Comparison of ENCODE assay signal across 10 cellular contexts in genomic region chr17:42563543-42563942, GRCh38. TPM values are rescaled to one million over a fixed set of nuclear protein-coding genes. Genes with fewer than 3 reads are reported as not detected.
DNase-seq lines count a peak whose midpoint lies in the region; ATAC-seq, FAIRE-seq and TF ChIP-seq lines count a peak whose summit lies in the region.
"Had no signal": no experiment of that assay in that cellular context is flagged by ENCODE, and none has a peak within 500 bp of the region (broad histone marks: within the 10 kb centered on the region; RNA-seq: fewer than 3 reads in every experiment).

No MANE protein-coding gene starts in this region.

- H3K79me2 ChIP-seq in K562 (ENCODE audit: control insufficient read depth, insufficient read depth, low read length): peaks cover 49% of the 10 kb centered on the region

- H3K27ac ChIP-seq in C4-2B: peak overlapping the region; percentile 93
- no peak overlapping the region for H3K27ac ChIP-seq in HUES48 (ENCODE audit: low read depth, low read length)
- peak overlapping the region; percentile 88 for H3K27ac ChIP-seq in K562 (ENCODE audit: extremely low read depth, low read depth, low read length)
- no peak overlapping the region for H3K27ac ChIP-seq in muscle layer of duodenum (ENCODE audit: low read length)

- POLR2A ChIA-PET in K562 (lab: Yijun Ruan, JAX): interaction anchor here (2.7 to 8.3 kb wide), 2 partner anchors 10 to 14 kb away, joined by 7 to 58 read pairs; partner anchors contain the start of gene PSMC3IP

- no peak for TF ChIP-seq RAD21 in K562 (CRISPR knock-in tag; conservative IDR thresholded peaks at IDR 0.05 in 1 of 2, IDR thresholded peaks at IDR 0.05 in 1 of 2)

- CTCF ChIA-PET in K562 (lab: Yijun Ruan, JAX; ENCODE audit: low intra/inter-chr PET ratio): no interaction called here

- H3K4me1 ChIP-seq in HUES48 (ENCODE audit: control insufficient read depth, insufficient read depth, low read length) (peaks cover 8% of the 10 kb centered on the region; the same call in 1 of the 2 replicates), K562 (replicated peaks in 1 of 2; ENCODE audit: control insufficient read depth in 2 of 2, insufficient read depth in 2 of 2, low read length in 2 of 2) (peaks cover 25 to 70% of the 10 kb centered on the region in 2 experiments), muscle layer of duodenum (ENCODE audit: control insufficient read depth in 1 of 2, insufficient read depth in 2 of 2, low read length in 2 of 2) (peaks cover 13 to 40% of the 10 kb centered on the region in 2 donors)

- no peaks in the 10 kb centered on the region for H4K20me1 ChIP-seq in K562 (replicated peaks; ENCODE audit: control insufficient read depth, insufficient read depth, low read length)

- DNase-seq in K562 (ENCODE audit: extremely low read depth in 1 of 4, low spot score in 3 of 4) (no peak), OCI-M2 (lab: John Stamatoyannopoulos, UW; ENCODE audit: unreplicated experiment) (no peak), GM12892 (ENCODE audit: insufficient read length) (no peak), MV-4-11 (lab: John Stamatoyannopoulos, UW) (no peak)
- DNase-seq: activated CD4-positive, alpha-beta T cell treated with anti-CD3 and anti-CD28 coated beads for 1 hour had no signal

- FAIRE-seq in K562 (lab: Jason Lieb, UNC): no peak
- no peak for FAIRE-seq in GM12892 (lab: Jason Lieb, UNC)

- intact Hi-C loops in K562 (cut with micrococcal nuclease): no loop called here

- no TSS peak for BruUV-seq in K562 (replicated peaks; lab: Mats Ljungman, UMichigan)

- ATAC-seq in K562 (no peak), GM18858 (IDR thresholded peaks at IDR 0.05; ENCODE audit: unreplicated experiment) (no peak)

- no peak for TF ChIP-seq CTCF in C4-2B (conservative IDR thresholded peaks at IDR 0.05)
- TF ChIP-seq CTCF in K562 (IDR thresholded peaks at IDR 0.05 in 2 of 3, conservative IDR thresholded peaks at IDR 0.05 in 1 of 3; ENCODE audit: insufficient read depth in 2 of 3, low read depth in 1 of 3, low read length in 3 of 3): no peak

- H2AFZ ChIP-seq in K562 (ENCODE audit: low read depth, low read length): no peak overlapping the region

- in situ Hi-C loops in K562 (cut with MboI): no loop called here

- H3K9me1 ChIP-seq in K562 (ENCODE audit: control insufficient read depth, insufficient read depth, low read length): no peaks in the 10 kb centered on the region

- WGBS in K562 (ENCODE audit: insufficient coverage, low coverage, missing lambda C conversion rate): 32% methylated on average over 1 of the region's 1 CpG

- H3K4me2 ChIP-seq in K562 (ENCODE audit: insufficient read depth, low read length): peak overlapping the region; percentile 92

- H3K27me3 ChIP-seq in HUES48 (ENCODE audit: control insufficient read depth, insufficient read depth, low read length) (no peaks in the 10 kb centered on the region), K562 (ENCODE audit: control insufficient read depth in 2 of 2, insufficient read depth in 2 of 2, low read length in 2 of 2) (no peaks in the 10 kb centered on the region), muscle layer of duodenum (ENCODE audit: low read depth, low read length) (no peaks in the 10 kb centered on the region)

- no peak for TF ChIP-seq EP300 in K562 (IDR thresholded peaks at IDR 0.05; ENCODE audit: low read length)

- H3K4me3 ChIP-seq in HUES48 (ENCODE audit: low read depth, low read length) (peak overlapping the region; percentile 94; the same call in 1 of the 2 replicates), K562 (peak overlapping the region; percentile 74), muscle layer of duodenum (ENCODE audit: low read depth in 1 of 2, low read length in 2 of 2) (peak overlapping the region; percentile 98)

- TF ChIP-seq POLR2A in K562 (conservative IDR thresholded peaks at IDR 0.05): no peak
- no peak for TF ChIP-seq POLR2A in GM12892 (IDR thresholded peaks at IDR 0.05; ENCODE audit: low read depth, low read length)

- H3K36me3 ChIP-seq in HUES48 (ENCODE audit: control insufficient read depth, insufficient read depth, low read length) (peaks cover 26% of the 10 kb centered on the region), K562 (ENCODE audit: control insufficient read depth, insufficient read depth, low read length) (peaks cover 45% of the 10 kb centered on the region), muscle layer of duodenum (ENCODE audit: control insufficient read depth in 1 of 2, insufficient read depth in 2 of 2, low read length in 2 of 2) (peaks cover 14 to 28% of the 10 kb centered on the region in 2 donors)

- H3K9ac ChIP-seq in HUES48 (ENCODE audit: low read depth, low read length): no peak overlapping the region
- H3K9ac ChIP-seq in K562 (ENCODE audit: insufficient read depth in 1 of 2, low read depth in 2 of 2, low read length in 2 of 2): peak overlapping the region; percentile 93 to 99

- H3K9me3 ChIP-seq in HUES48 (ENCODE audit: control insufficient read depth, insufficient read depth, low read length) (no peaks in the 10 kb centered on the region), K562 (replicated peaks; ENCODE audit: control insufficient read depth, insufficient read depth, low read depth, low read length) (no peaks in the 10 kb centered on the region), muscle layer of duodenum (ENCODE audit: control insufficient read depth in 1 of 2, low read length in 2 of 2) (no peaks in the 10 kb centered on the region)
- H3K9me3 ChIP-seq: prostate gland had no signal

RNA-seq across cellular contexts. Expression of gene COASY, which starts 1.6 kb away (rescaled TPM):
- 117 and 276 TPM in 2 replicates for total RNA-seq in K562 (2011; cell fraction: chromatin; rRNA removed; ENCODE audit: low replicate concordance)
- total RNA-seq in K562 (2011; cell fraction: nucleolus; rRNA removed): 148 and 164 TPM in 2 replicates
- 145 and 162 TPM in 2 replicates for total RNA-seq in K562 (2011; cell fraction: nucleoplasm; rRNA removed)
- 43.5 and 62.9 TPM in 2 replicates for total RNA-seq in K562 (2014; rRNA removed)
- 33.3 and 43.2 TPM in 2 replicates for total RNA-seq in K562 (2014; rRNA removed; fragmentation: Illumina TruSeq; extraction: Trizol)
- total RNA-seq in K562 (2015; rRNA removed; fragmentation: Illumina TruSeq; extraction: Trizol): 25.4 and 32.0 TPM in 2 replicates
- 167 and 175 TPM in 2 replicates for total RNA-seq in K562 (2021)
- 38.7 and 58.6 TPM in 2 replicates for polyA plus RNA-seq in K562 (2011; rRNA removed)
- polyA plus RNA-seq in K562 (2011; cell fraction: cytosol; rRNA removed): 34.8 and 93.5 TPM in 2 replicates
- 262 and 432 TPM in 2 replicates for polyA plus RNA-seq in K562 (2011; cell fraction: nucleus; rRNA removed)
- 137 and 160 TPM in 2 replicates for polyA plus RNA-seq in K562 (2012)
- polyA plus RNA-seq in K562 (2014; fragmentation: Illumina TruSeq; extraction: Trizol): 99.8 and 139 TPM in 2 replicates
- polyA plus RNA-seq in K562 (2014; fragmentation: Nextera tagmentation; extraction: Ambion mirVana): 10 to 100 TPM; 62.3 to 80.6 TPM
- polyA plus RNA-seq in K562 (2014; rRNA removed): 80.5 and 95.2 TPM in 2 replicates
- polyA minus RNA-seq in K562 (2011; rRNA and poly(A)+ RNA removed): 19.9 and 27.4 TPM in 2 replicates
- polyA minus RNA-seq in K562 (2011; cell fraction: cytosol; rRNA and poly(A)+ RNA removed): 39.1 and 51.2 TPM in 2 replicates
- 39.4 and 40.0 TPM in 2 replicates for polyA minus RNA-seq in K562 (2011; cell fraction: nucleus; rRNA and poly(A)+ RNA removed)
- polyA plus RNA-seq in GM12892 (2012; ENCODE audit: missing spikeins): 40.8 TPM

RNA-seq across cellular contexts. Expression of gene MLX, which starts 3.4 kb away (rescaled TPM):
- total RNA-seq in K562 (2011; cell fraction: chromatin; rRNA removed; ENCODE audit: low replicate concordance): 94.6 and 259 TPM in 2 replicates
- total RNA-seq in K562 (2011; cell fraction: nucleolus; rRNA removed): 158 and 168 TPM in 2 replicates
- total RNA-seq in K562 (2011; cell fraction: nucleoplasm; rRNA removed): 148 and 161 TPM in 2 replicates
- total RNA-seq in K562 (2014; rRNA removed) (42.9 and 51.6 TPM in 2 replicates), K562 (2014; rRNA removed; fragmentation: Illumina TruSeq; extraction: Trizol) (41.2 and 45.4 TPM in 2 replicates), K562 (2015; rRNA removed; fragmentation: Illumina TruSeq; extraction: Trizol) (47.6 and 48.6 TPM in 2 replicates), K562 (2021) (50.0 and 55.1 TPM in 2 replicates)
- polyA plus RNA-seq in K562 (2011; rRNA removed) (41.8 and 58.9 TPM in 2 replicates), K562 (2014; fragmentation: Illumina TruSeq; extraction: Trizol) (71.5 and 84.2 TPM in 2 replicates), K562 (2014; fragmentation: Nextera tagmentation; extraction: Ambion mirVana) (100 to 1,000 TPM in 1 of 2 experiments, 10 to 100 TPM in 1; 82.7 to 100 TPM), K562 (2014; rRNA removed) (71.3 and 82.0 TPM in 2 replicates)
- 35.1 and 46.5 TPM in 2 replicates for polyA plus RNA-seq in K562 (2011; cell fraction: cytosol; rRNA removed)
- polyA plus RNA-seq in K562 (2011; cell fraction: nucleus; rRNA removed): 76.8 and 145 TPM in 2 replicates
- 46.8 and 71.4 TPM in 2 replicates for polyA plus RNA-seq in K562 (2012)
- 42.5 and 66.7 TPM in 2 replicates for polyA minus RNA-seq in K562 (2011; rRNA and poly(A)+ RNA removed)
- 16.9 and 28.1 TPM in 2 replicates for polyA minus RNA-seq in K562 (2011; cell fraction: cytosol; rRNA and poly(A)+ RNA removed)
- polyA minus RNA-seq in K562 (2011; cell fraction: nucleus; rRNA and poly(A)+ RNA removed): 36.9 and 49.1 TPM in 2 replicates
- polyA plus RNA-seq in GM12892 (2012; ENCODE audit: missing spikeins): 35.1 TPM

RNA-seq across cellular contexts. Expression of gene HSD17B1, which starts 10.8 kb away (rescaled TPM):
- total RNA-seq in K562 (2011; cell fraction: chromatin; rRNA removed; ENCODE audit: low replicate concordance): 3.9 and 8.6 TPM in 2 replicates
- 9.5 TPM in 2 replicates for total RNA-seq in K562 (2011; cell fraction: nucleolus; rRNA removed)
- 5.4 and 5.5 TPM in 2 replicates for total RNA-seq in K562 (2011; cell fraction: nucleoplasm; rRNA removed)
- total RNA-seq in K562 (2014; rRNA removed) (21.1 and 25.0 TPM in 2 replicates), K562 (2014; rRNA removed; fragmentation: Illumina TruSeq; extraction: Trizol) (1.1 and 1.3 TPM in 2 replicates), K562 (2015; rRNA removed; fragmentation: Illumina TruSeq; extraction: Trizol) (6.7 and 7.1 TPM in 2 replicates), K562 (2021) (12.9 and 13.9 TPM in 2 replicates)
- polyA plus RNA-seq in K562 (2011; rRNA removed) (3.6 and 5.3 TPM in 2 replicates), K562 (2014; fragmentation: Illumina TruSeq; extraction: Trizol) (1.6 and 7.0 TPM in 2 replicates), K562 (2014; fragmentation: Nextera tagmentation; extraction: Ambion mirVana) (under 1 TPM; 0.55 to 0.73 TPM), K562 (2014; rRNA removed) (17.0 and 17.3 TPM in 2 replicates)
- 6.4 and 18.6 TPM in 2 replicates for polyA plus RNA-seq in K562 (2011; cell fraction: cytosol; rRNA removed)
- 3.8 and 8.0 TPM in 2 replicates for polyA plus RNA-seq in K562 (2011; cell fraction: nucleus; rRNA removed)
- polyA plus RNA-seq in K562 (2012): 10.9 and 13.0 TPM in 2 replicates
- polyA minus RNA-seq in K562 (2011; rRNA and poly(A)+ RNA removed): 0.66 and 0.84 TPM in 2 replicates
- 4.9 and 8.0 TPM in 2 replicates for polyA minus RNA-seq in K562 (2011; cell fraction: cytosol; rRNA and poly(A)+ RNA removed)
- polyA minus RNA-seq in K562 (2011; cell fraction: nucleus; rRNA and poly(A)+ RNA removed): 2.3 and 2.7 TPM in 2 replicates
- 0.78 TPM for polyA plus RNA-seq in GM12892 (2012; ENCODE audit: missing spikeins)

RNA-seq across cellular contexts. Expression of gene PSMC3IP, which starts 14.0 kb away (rescaled TPM):
- 63.5 and 83.8 TPM in 2 replicates for total RNA-seq in K562 (2011; cell fraction: chromatin; rRNA removed; ENCODE audit: low replicate concordance)
- 39.0 and 45.4 TPM in 2 replicates for total RNA-seq in K562 (2011; cell fraction: nucleolus; rRNA removed)
- 59.4 and 78.8 TPM in 2 replicates for total RNA-seq in K562 (2011; cell fraction: nucleoplasm; rRNA removed)
- total RNA-seq in K562 (2014; rRNA removed) (46.7 and 50.8 TPM in 2 replicates), K562 (2014; rRNA removed; fragmentation: Illumina TruSeq; extraction: Trizol) (28.1 and 31.6 TPM in 2 replicates), K562 (2015; rRNA removed; fragmentation: Illumina TruSeq; extraction: Trizol) (26.2 and 27.9 TPM in 2 replicates), K562 (2021) (29.3 and 34.4 TPM in 2 replicates)
- polyA plus RNA-seq in K562 (2011; rRNA removed) (25.6 and 32.8 TPM in 2 replicates), K562 (2014; fragmentation: Illumina TruSeq; extraction: Trizol) (48.3 and 50.5 TPM in 2 replicates), K562 (2014; fragmentation: Nextera tagmentation; extraction: Ambion mirVana) (10 to 100 TPM; 13.8 to 16.0 TPM), K562 (2014; rRNA removed) (64.0 and 65.6 TPM in 2 replicates)
- polyA plus RNA-seq in K562 (2011; cell fraction: cytosol; rRNA removed): 11.3 and 14.9 TPM in 2 replicates
- 96.3 and 104 TPM in 2 replicates for polyA plus RNA-seq in K562 (2011; cell fraction: nucleus; rRNA removed)
- 33.2 and 36.0 TPM in 2 replicates for polyA plus RNA-seq in K562 (2012)
- 17.9 and 20.6 TPM in 2 replicates for polyA minus RNA-seq in K562 (2011; rRNA and poly(A)+ RNA removed)
- 4.3 and 7.2 TPM in 2 replicates for polyA minus RNA-seq in K562 (2011; cell fraction: cytosol; rRNA and poly(A)+ RNA removed)
- 24.5 and 27.0 TPM in 2 replicates for polyA minus RNA-seq in K562 (2011; cell fraction: nucleus; rRNA and poly(A)+ RNA removed)
- polyA plus RNA-seq in GM12892 (2012; ENCODE audit: missing spikeins): 12.3 TPM

RNA-seq across cellular contexts. Expression of gene NAGLU, which starts 27.5 kb away (rescaled TPM):
- 16.1 and 63.4 TPM in 2 replicates for total RNA-seq in K562 (2011; cell fraction: chromatin; rRNA removed; ENCODE audit: low replicate concordance)
- 75.0 and 82.4 TPM in 2 replicates for total RNA-seq in K562 (2011; cell fraction: nucleolus; rRNA removed)
- 39.3 and 45.6 TPM in 2 replicates for total RNA-seq in K562 (2011; cell fraction: nucleoplasm; rRNA removed)
- 13.9 and 14.0 TPM in 2 replicates for total RNA-seq in K562 (2014; rRNA removed)
- 2.6 and 3.6 TPM in 2 replicates for total RNA-seq in K562 (2014; rRNA removed; fragmentation: Illumina TruSeq; extraction: Trizol)
- 9.3 and 10.7 TPM in 2 replicates for total RNA-seq in K562 (2015; rRNA removed; fragmentation: Illumina TruSeq; extraction: Trizol)
- 18.0 and 21.5 TPM in 2 replicates for total RNA-seq in K562 (2021)
- 8.5 and 8.6 TPM in 2 replicates for polyA plus RNA-seq in K562 (2011; rRNA removed)
- 7.8 and 21.4 TPM in 2 replicates for polyA plus RNA-seq in K562 (2011; cell fraction: cytosol; rRNA removed)
- 29.1 and 66.7 TPM in 2 replicates for polyA plus RNA-seq in K562 (2011; cell fraction: nucleus; rRNA removed)
- polyA plus RNA-seq in K562 (2012): 10.6 and 14.8 TPM in 2 replicates
- polyA plus RNA-seq in K562 (2014; fragmentation: Illumina TruSeq; extraction: Trizol): 6.2 and 12.7 TPM in 2 replicates
- polyA plus RNA-seq in K562 (2014; fragmentation: Nextera tagmentation; extraction: Ambion mirVana): under 1 TPM; 0.04 to 0.21 TPM
- polyA plus RNA-seq in K562 (2014; rRNA removed): 17.2 and 20.8 TPM in 2 replicates
- 2.3 and 6.4 TPM in 2 replicates for polyA minus RNA-seq in K562 (2011; rRNA and poly(A)+ RNA removed)
- 3.2 and 8.1 TPM in 2 replicates for polyA minus RNA-seq in K562 (2011; cell fraction: cytosol; rRNA and poly(A)+ RNA removed)
- polyA minus RNA-seq in K562 (2011; cell fraction: nucleus; rRNA and poly(A)+ RNA removed): 17.4 and 22.3 TPM in 2 replicates
- 6.6 TPM for polyA plus RNA-seq in GM12892 (2012; ENCODE audit: missing spikeins)

Comparison
In these comparisons a context has a peak if more than half of its experiments do, and no peak if none do; other contexts are left out.
1. H3K27ac ChIP-seq: peak in C4-2B (single experiment) and K562 (single experiment); none in HUES48 (single experiment) and muscle layer of duodenum (single experiment).
2. Peak in every context shown above with its lines, with median percentiles within 50 percentile points of each other: H3K4me3 ChIP-seq.